Comparison of ENCODE assay signal across 9 cellular contexts in the genomic region with DNA sequence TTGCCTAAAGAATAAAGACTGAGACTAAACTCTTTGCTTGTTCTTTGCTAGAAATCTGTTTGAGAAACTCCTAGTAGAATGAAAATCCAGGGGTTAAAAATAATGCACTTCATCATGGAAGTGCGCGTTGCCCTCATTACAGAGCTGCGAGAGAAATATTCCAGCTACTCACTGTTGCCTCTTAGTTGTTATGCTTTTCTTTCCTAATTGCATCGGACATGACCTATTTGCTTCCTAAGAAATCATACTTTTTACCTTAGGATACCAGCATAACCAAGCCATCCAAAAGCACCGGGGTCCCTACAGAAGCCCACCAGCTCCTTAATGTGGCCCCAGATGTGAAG. TPM values are rescaled to one million over a fixed set of nuclear protein-coding genes. Genes with fewer than 3 reads are reported as not detected.
DNase-seq lines count a peak whose midpoint lies in the region; ATAC-seq and TF ChIP-seq lines count a peak whose summit lies in the region.
"Had no signal": no experiment of that assay in that cellular context is flagged by ENCODE, and none has a peak within 500 bp of the region (broad histone marks: within the 10 kb centered on the region; RNA-seq: fewer than 3 reads in every experiment).

No MANE protein-coding gene starts in this region.

- H3K4me1 ChIP-seq in gastroesophageal sphincter: peaks cover 4 to 24% (median 4%) of the 10 kb centered on the region in 3 donors

- ATAC-seq in GM19467 (IDR thresholded peaks at IDR 0.05; ENCODE audit: unreplicated experiment) (peak; percentile 15), gastroesophageal sphincter (peak; percentile 39), HG03460 (IDR thresholded peaks at IDR 0.05; ENCODE audit: unreplicated experiment) (no peak), HG03378 (IDR thresholded peaks at IDR 0.05; ENCODE audit: unreplicated experiment) (no peak)

- no peak for TF ChIP-seq EP300 in gastroesophageal sphincter (IDR thresholded peaks at IDR 0.05)

- 0 to 4% methylated on average over 4 of the region's 5 CpGs for WGBS in gastroesophageal sphincter (ENCODE audit: low coverage in 1 of 2), 2 donors

- no peak for TF ChIP-seq POLR2A in gastroesophageal sphincter (IDR thresholded peaks at IDR 0.05)

- H3K27me3 ChIP-seq in gastroesophageal sphincter: no peaks in the 10 kb centered on the region

- H3K4me3 ChIP-seq in gastroesophageal sphincter: peak overlapping the region; percentile 43 to 66

- peak; percentile 35 for DNase-seq in renal cortical epithelial cell (ENCODE audit: low read depth)
- DNase-seq in UCSD-AML1 (lab: John Stamatoyannopoulos, UW; ENCODE audit: unreplicated experiment): no peak
- no peak for DNase-seq in activated CD4-positive, alpha-beta T cell treated with anti-CD3 and anti-CD28 coated beads, Interleukin-2, amount 50 U/mL, for 1 hour

- peak overlapping the region; percentile 36 to 80 (median 74) for H3K27ac ChIP-seq in gastroesophageal sphincter

- H3K9me3 ChIP-seq in gastroesophageal sphincter: peaks cover 0 to 2% (median 0%) of the 10 kb centered on the region in 3 donors

- no peaks in the 10 kb centered on the region for H3K36me3 ChIP-seq in gastroesophageal sphincter

- TF ChIP-seq CTCF in gastroesophageal sphincter (IDR thresholded peaks at IDR 0.05): no peak

TF ChIP-seq in PFSK-1, 5 proteins besides CTCF, POLR2A, EP300 and RAD21:
- TF ChIP-seq, protein P1, sequence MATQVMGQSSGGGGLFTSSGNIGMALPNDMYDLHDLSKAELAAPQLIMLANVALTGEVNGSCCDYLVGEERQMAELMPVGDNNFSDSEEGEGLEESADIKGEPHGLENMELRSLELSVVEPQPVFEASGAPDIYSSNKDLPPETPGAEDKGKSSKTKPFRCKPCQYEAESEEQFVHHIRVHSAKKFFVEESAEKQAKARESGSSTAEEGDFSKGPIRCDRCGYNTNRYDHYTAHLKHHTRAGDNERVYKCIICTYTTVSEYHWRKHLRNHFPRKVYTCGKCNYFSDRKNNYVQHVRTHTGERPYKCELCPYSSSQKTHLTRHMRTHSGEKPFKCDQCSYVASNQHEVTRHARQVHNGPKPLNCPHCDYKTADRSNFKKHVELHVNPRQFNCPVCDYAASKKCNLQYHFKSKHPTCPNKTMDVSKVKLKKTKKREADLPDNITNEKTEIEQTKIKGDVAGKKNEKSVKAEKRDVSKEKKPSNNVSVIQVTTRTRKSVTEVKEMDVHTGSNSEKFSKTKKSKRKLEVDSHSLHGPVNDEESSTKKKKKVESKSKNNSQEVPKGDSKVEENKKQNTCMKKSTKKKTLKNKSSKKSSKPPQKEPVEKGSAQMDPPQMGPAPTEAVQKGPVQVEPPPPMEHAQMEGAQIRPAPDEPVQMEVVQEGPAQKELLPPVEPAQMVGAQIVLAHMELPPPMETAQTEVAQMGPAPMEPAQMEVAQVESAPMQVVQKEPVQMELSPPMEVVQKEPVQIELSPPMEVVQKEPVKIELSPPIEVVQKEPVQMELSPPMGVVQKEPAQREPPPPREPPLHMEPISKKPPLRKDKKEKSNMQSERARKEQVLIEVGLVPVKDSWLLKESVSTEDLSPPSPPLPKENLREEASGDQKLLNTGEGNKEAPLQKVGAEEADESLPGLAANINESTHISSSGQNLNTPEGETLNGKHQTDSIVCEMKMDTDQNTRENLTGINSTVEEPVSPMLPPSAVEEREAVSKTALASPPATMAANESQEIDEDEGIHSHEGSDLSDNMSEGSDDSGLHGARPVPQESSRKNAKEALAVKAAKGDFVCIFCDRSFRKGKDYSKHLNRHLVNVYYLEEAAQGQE (IDR thresholded peaks at IDR 0.05; ENCODE audit: insufficient read depth in 1 of 2, low read depth in 2 of 2, low read length in 2 of 2): no peak
- no peak for TF ChIP-seq POLR2AphosphoS5 (IDR thresholded peaks at IDR 0.05; ENCODE audit: low read depth, low read length)
- peak; percentile 15; the same call in 1 of the 2 replicates for TF ChIP-seq SIN3A (IDR thresholded peaks at IDR 0.05; ENCODE audit: borderline replicate concordance, insufficient read depth, low read length)

RNA-seq across cellular contexts. Expression of a gene that starts 0.6 kb away (rescaled TPM):
- 2.0 TPM for polyA plus RNA-seq in PFSK-1 (2012; ENCODE audit: insufficient read length, low read depth)
- 1 to 10 TPM; 2.9 to 6.2 (median 3.9) TPM for total RNA-seq in gastroesophageal sphincter
- total RNA-seq in renal cortical epithelial cell: 1.6 and 2.5 TPM in 2 replicates
- polyA plus RNA-seq: IgD-negative memory B cell had no signal

Comparison
In these comparisons a context has a peak if more than half of its experiments do, and no peak if none do; other contexts are left out.
1. ATAC-seq: peak in GM19467 (single experiment) and gastroesophageal sphincter (single experiment); none in HG03460 (single experiment) and HG03378 (single experiment).